ENCODE assay signal across 9 cellular contexts in genomic region chr5:143400541-143401252, GRCh38. TPM values are rescaled to one million over a fixed set of nuclear protein-coding genes. Genes with fewer than 3 reads are reported as not detected.
DNase-seq lines count a peak whose midpoint lies in the region; ATAC-seq and TF ChIP-seq lines count a peak whose summit lies in the region.
"Had no signal": no experiment of that assay in that cellular context is flagged by ENCODE, and none has a peak within 500 bp of the region (broad histone marks: within the 10 kb centered on the region; RNA-seq: fewer than 3 reads in every experiment).

No MANE protein-coding gene starts in this region.

- CTCF ChIA-PET in MCF 10A (lab: Yijun Ruan, JAX) = interaction anchor here (0.5 to 2.5 kb wide), 36 partner anchors 9 to 741 kb away, joined by 3 to 10 read pairs (median 4); no protein-coding TSS in a partner anchor

- H3K79me2 ChIP-seq in KMS-11 (ENCODE audit: insufficient read depth, low read depth) = peaks cover 78% of the 10 kb centered on the region

- peaks cover 32% of the 10 kb centered on the region for H3K4me1 Mint-ChIP-seq in MCF 10A (ENCODE audit: insufficient read depth, unreplicated experiment)

- peak overlapping the region; percentile 98 for H3K4me3 Mint-ChIP-seq in MCF 10A (ENCODE audit: unreplicated experiment)

- DNase-seq in Ammon's horn (ENCODE audit: low spot score) (peak; percentile 50), MCF 10A (ENCODE audit: unreplicated experiment) (peak; percentile 85), NCI-H1105 treated with DMSO at 0.1 percent for 48 hours (lab: John Stamatoyannopoulos, UW) (no peak), GM19238 (ENCODE audit: insufficient read length, low spot score) (no peak)

- H3K9me3 Mint-ChIP-seq in MCF 10A (ENCODE audit: unreplicated experiment) = no peaks in the 10 kb centered on the region

- H3K27me3 Mint-ChIP-seq in MCF 10A (ENCODE audit: insufficient read depth, unreplicated experiment) = no peaks in the 10 kb centered on the region

- no peaks in the 10 kb centered on the region for H4K20me1 ChIP-seq in KMS-11 (ENCODE audit: insufficient read depth)

- H3K27ac ChIP-seq in KMS-11 (peak overlapping the region; percentile 96), muscle layer of duodenum (ENCODE audit: low read length) (peak overlapping the region; percentile 80)
- H3K27ac ChIP-seq: epithelial cell of prostate had no signal

- H3K9ac ChIP-seq in KMS-11 = peak overlapping the region; percentile 97

- H3K9me3 ChIP-seq in muscle layer of duodenum (ENCODE audit: control insufficient read depth in 1 of 2, low read length in 2 of 2) = no peaks in the 10 kb centered on the region

- H2AFZ ChIP-seq in KMS-11 (ENCODE audit: low read depth) = no peak overlapping the region

- intact Hi-C loops in MCF 10A (cut with micrococcal nuclease) = loop anchor here (1.0 to 5.0 kb wide), 5 partner anchors 90 to 742 kb away; no protein-coding TSS in a partner anchor

- H3K27ac Mint-ChIP-seq in MCF 10A (ENCODE audit: low read depth, unreplicated experiment) = peak overlapping the region; percentile 99

- no peak overlapping the region for H3K4me3 ChIP-seq in KMS-11 (IDR thresholded peaks at IDR 0.05; ENCODE audit: insufficient read depth, low read depth, low read length)
- H3K4me3 ChIP-seq in muscle layer of duodenum (ENCODE audit: low read depth in 1 of 2, low read length in 2 of 2) = peak overlapping the region; percentile 96 to 97

- H3K4me2 ChIP-seq in KMS-11 = peak overlapping the region; percentile 77

- POLR2A ChIA-PET in MCF 10A (lab: Yijun Ruan, JAX) = interaction anchor here (0.5 to 9.6 kb wide), 77 partner anchors 8 to 778 kb away, joined by 3 to 116 read pairs (median 4); partner anchors contain the start of genes KCTD16 and YIPF5

- peaks cover 19% of the 10 kb centered on the region; the same call in 1 of the 2 replicates for H3K36me3 ChIP-seq in KMS-11 (ENCODE audit: insufficient read depth)
- H3K36me3 ChIP-seq in muscle layer of duodenum (ENCODE audit: control insufficient read depth in 1 of 2, insufficient read depth in 2 of 2, low read length in 2 of 2) = peaks cover 14 to 21% of the 10 kb centered on the region in 2 donors

- TF ChIP-seq CTCF in KMS-11 (conservative IDR thresholded peaks at IDR 0.05; ENCODE audit: low read depth, low read length) (no peak), MCF 10A (IDR thresholded peaks at IDR 0.05; ENCODE audit: unreplicated experiment) (no peak)

- H3K4me1 ChIP-seq in KMS-11 (ENCODE audit: low read depth, poor library complexity, severe bottlenecking) (peaks cover 10% of the 10 kb centered on the region), muscle layer of duodenum (ENCODE audit: control insufficient read depth in 1 of 2, insufficient read depth in 2 of 2, low read length in 2 of 2) (peaks cover 16 to 37% of the 10 kb centered on the region in 2 donors)

- peaks cover 34% of the 10 kb centered on the region for H3K36me3 Mint-ChIP-seq in MCF 10A (ENCODE audit: insufficient read depth, unreplicated experiment)

- H3K27me3 ChIP-seq in KMS-11 (ENCODE audit: insufficient read depth, low read depth) = no peaks in the 10 kb centered on the region
- H3K27me3 ChIP-seq in muscle layer of duodenum (ENCODE audit: low read depth, low read length) = no peaks in the 10 kb centered on the region

- ATAC-seq in HG02840 (IDR thresholded peaks at IDR 0.05; ENCODE audit: low FRiP score, unreplicated experiment) (no peak), HG03571 (IDR thresholded peaks at IDR 0.05; ENCODE audit: unreplicated experiment) (no peak)

- TSS peak; percentile 22 for BruUV-seq in MCF 10A (replicated peaks; lab: Mats Ljungman, UMichigan)

RNA-seq across cellular contexts. Expression of gene NR3C1, which starts 2.8 kb away (rescaled TPM):
- total RNA-seq in MCF 10A (2022) = 92.9 and 113 TPM in 2 replicates

Comparison
In these comparisons a context has a peak if more than half of its experiments do, and no peak if none do; other contexts are left out.
1. DNase-seq: peak in Ammon's horn (single experiment) and MCF 10A (single experiment); none in NCI-H1105 treated with DMSO at 0.1 percent for 48 hours (single experiment) and GM19238 (single experiment).